ENCODE assay signal across 8 cellular contexts in genomic region chr9:124284940-124285441, GRCh38. TPM values are rescaled to one million over a fixed set of nuclear protein-coding genes. Genes with fewer than 3 reads are reported as not detected.
DNase-seq lines count a peak whose midpoint lies in the region; ATAC-seq, FAIRE-seq and TF ChIP-seq lines count a peak whose summit lies in the region.

No MANE protein-coding gene starts in this region.

- DNase-seq in GM12892 (ENCODE audit: insufficient read length) = no peak
- DNase-seq in anterior cingulate cortex (lab: John Stamatoyannopoulos, UW) = peak in 52 of 58 donors; percentile 11 to 89 (median 58)
- DNase-seq in immature natural killer cell = no peak
- DNase-seq in stimulated activated effector memory CD8-positive, alpha-beta T cell treated with anti-CD3 and anti-CD28 coated beads, Interleukin-12 subunit alpha, Interleukin-12 subunit beta, amount 100 ng/mL, for 72 hours (ENCODE audit: low spot score in 2 of 2) = no peak
- no peak for DNase-seq in activated CD8-positive, alpha-beta memory T cell treated with anti-CD3 and anti-CD28 coated beads for 24 hours
- no peak for DNase-seq in NCI-H2227 (lab: John Stamatoyannopoulos, UW; ENCODE audit: unreplicated experiment)
- DNase-seq in effector memory CD4-positive, alpha-beta T cell = no peak

- no peak overlapping the region for H3K27ac ChIP-seq in effector memory CD4-positive, alpha-beta T cell (ENCODE audit: insufficient read depth, low read length, poor library complexity, severe bottlenecking)

- H3K9me3 ChIP-seq in effector memory CD4-positive, alpha-beta T cell (ENCODE audit: control insufficient read depth, low read length) = no peaks in the 10 kb centered on the region

- H3K36me3 Mint-ChIP-seq in immature natural killer cell = no peaks in the 10 kb centered on the region
- peaks cover 12% of the 10 kb centered on the region for H3K36me3 Mint-ChIP-seq in stimulated activated effector memory CD8-positive, alpha-beta T cell treated with anti-CD3 and anti-CD28 coated beads, Interleukin-12 subunit alpha, Interleukin-12 subunit beta, amount 100 ng/mL, for 72 hours

- H3K4me3 ChIP-seq in effector memory CD4-positive, alpha-beta T cell (ENCODE audit: insufficient read depth, low read depth, low read length, poor library complexity, severe bottlenecking) = no peak overlapping the region

- peak overlapping the region; percentile 35 to 82 (median 79) for H3K4me3 Mint-ChIP-seq in immature natural killer cell
- H3K4me3 Mint-ChIP-seq in stimulated activated effector memory CD8-positive, alpha-beta T cell treated with anti-CD3 and anti-CD28 coated beads, Interleukin-12 subunit alpha, Interleukin-12 subunit beta, amount 100 ng/mL, for 72 hours = peak overlapping the region; percentile 71

- FAIRE-seq in GM12892 (lab: Jason Lieb, UNC) = peak; percentile 78

- peaks cover 18% of the 10 kb centered on the region for H3K4me1 ChIP-seq in effector memory CD4-positive, alpha-beta T cell (ENCODE audit: control insufficient read depth, insufficient read depth, low read length, poor library complexity, severe bottlenecking)

- H3K27ac Mint-ChIP-seq in immature natural killer cell = peak overlapping the region in 5 of 6 donors; percentile 21 to 96 (median 88)
- H3K27ac Mint-ChIP-seq in stimulated activated effector memory CD8-positive, alpha-beta T cell treated with anti-CD3 and anti-CD28 coated beads, Interleukin-12 subunit alpha, Interleukin-12 subunit beta, amount 100 ng/mL, for 72 hours = peak overlapping the region; percentile 95

- no peaks in the 10 kb centered on the region for H3K9me3 Mint-ChIP-seq in immature natural killer cell
- no peaks in the 10 kb centered on the region for H3K9me3 Mint-ChIP-seq in stimulated activated effector memory CD8-positive, alpha-beta T cell treated with anti-CD3 and anti-CD28 coated beads, Interleukin-12 subunit alpha, Interleukin-12 subunit beta, amount 100 ng/mL, for 72 hours

- no peaks in the 10 kb centered on the region for H3K27me3 ChIP-seq in effector memory CD4-positive, alpha-beta T cell (replicated peaks; ENCODE audit: control insufficient read depth, insufficient read depth, low read length, poor library complexity, severe bottlenecking)

- no peaks in the 10 kb centered on the region for H3K36me3 ChIP-seq in effector memory CD4-positive, alpha-beta T cell (ENCODE audit: control insufficient read depth, insufficient read depth, low read length)

- H3K27me3 Mint-ChIP-seq in immature natural killer cell (ENCODE audit: low read depth in 3 of 3) = peaks cover 0 to 2% (median 0%) of the 10 kb centered on the region in 3 donors

- no peak for TF ChIP-seq POLR2A in GM12892 (IDR thresholded peaks at IDR 0.05; ENCODE audit: low read depth, low read length)

- ATAC-seq in stimulated activated effector memory CD8-positive, alpha-beta T cell treated with anti-CD3 and anti-CD28 coated beads, Interleukin-12 subunit alpha, Interleukin-12 subunit beta, amount 100 ng/mL, for 72 hours = no peak
- no peak for ATAC-seq in HG03039 (IDR thresholded peaks at IDR 0.05; ENCODE audit: unreplicated experiment)

- H3K4me1 Mint-ChIP-seq in immature natural killer cell = peaks cover 47 to 69% of the 10 kb centered on the region in 2 donors
- peaks cover 52% of the 10 kb centered on the region for H3K4me1 Mint-ChIP-seq in stimulated activated effector memory CD8-positive, alpha-beta T cell treated with anti-CD3 and anti-CD28 coated beads, Interleukin-12 subunit alpha, Interleukin-12 subunit beta, amount 100 ng/mL, for 72 hours

RNA-seq across cellular contexts. Expression of gene NEK6, which starts 27.2 kb away (rescaled TPM):
- 142 TPM for polyA plus RNA-seq in GM12892 (2012; ENCODE audit: missing spikeins)
- polyA plus RNA-seq in immature natural killer cell = 10 to 100 TPM in 2 of 3 donors, 1 to 10 TPM in 1; 8.8 to 18.0 (median 13.8) TPM

Comparison
In these comparisons a context has a peak if more than half of its experiments do, and no peak if none do; other contexts are left out.
1. DNase-seq: peak in anterior cingulate cortex (52 of 58); none in GM12892 (single experiment), immature natural killer cell (0 of 3), stimulated activated effector memory CD8-positive, alpha-beta T cell treated with anti-CD3 and anti-CD28 coated beads, Interleukin-12 subunit alpha, Interleukin-12 subunit beta, amount 100 ng/mL, for 72 hours (0 of 2), activated CD8-positive, alpha-beta memory T cell treated with anti-CD3 and anti-CD28 coated beads for 24 hours (single experiment), NCI-H2227 (single experiment) and effector memory CD4-positive, alpha-beta T cell (0 of 3).